Comparison of ENCODE assay signal across 30 cellular contexts in the genomic region with DNA sequence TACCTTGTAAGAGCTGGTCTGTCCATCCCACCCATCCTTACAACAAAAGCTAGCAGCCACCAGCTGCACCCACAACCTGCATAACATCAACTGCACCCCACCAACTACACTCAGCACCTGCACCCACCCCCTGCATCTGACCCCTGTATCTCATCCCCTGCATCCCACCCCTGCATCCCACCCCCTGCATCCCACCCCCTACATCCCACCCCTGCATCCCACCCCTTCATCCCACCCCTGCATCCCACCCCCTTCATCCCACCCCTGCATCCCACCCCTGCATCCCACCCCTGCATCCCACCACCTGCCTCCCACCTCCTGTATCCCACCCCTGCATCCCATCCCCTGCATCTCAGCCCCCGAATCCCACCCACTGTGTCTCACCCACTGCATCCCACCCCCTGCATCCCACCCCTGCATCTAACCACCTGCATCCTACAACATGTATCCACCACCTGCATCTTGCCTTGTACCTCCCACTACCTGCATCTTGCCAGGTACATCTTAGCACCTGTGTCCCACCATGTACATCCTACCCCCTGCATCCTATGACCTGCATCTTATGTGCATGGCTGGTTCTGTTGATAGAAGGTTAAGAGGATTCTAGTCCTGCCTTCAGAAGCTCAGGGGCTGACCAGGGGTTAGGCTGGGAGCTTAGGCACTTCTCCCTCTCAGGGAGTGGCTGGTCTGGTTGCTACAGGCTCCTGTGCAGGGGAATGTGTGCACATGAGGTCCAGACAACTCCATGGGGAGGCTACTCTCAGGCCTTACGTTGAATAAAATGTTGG. TPM values are rescaled to one million over a fixed set of nuclear protein-coding genes. Genes with fewer than 3 reads are reported as not detected.
DNase-seq lines count a peak whose midpoint lies in the region; ATAC-seq and TF ChIP-seq lines count a peak whose summit lies in the region.
"Had no signal": no experiment of that assay in that cellular context is flagged by ENCODE, and none has a peak within 500 bp of the region (broad histone marks: within the 10 kb centered on the region; RNA-seq: fewer than 3 reads in every experiment).

No MANE protein-coding gene starts in this region.

- CTCF ChIA-PET in activated CD4-positive, alpha-beta T cell treated with anti-CD3 and anti-CD28 coated beads, Interleukin-2, amount 10 ng/mL, durations not matched to agents 7 days and 5 days (lab: Charles Lee), result interaction anchor here (1.2 kb wide), 1 partner anchor 18 kb away, joined by 3 read pairs; no protein-coding TSS in a partner anchor

- H3K9me3 Mint-ChIP-seq in stimulated activated naive CD8-positive, alpha-beta T cell treated with anti-CD3 and anti-CD28 coated beads, Interleukin-15, amount 100 ng/mL, for 72 hours, result peaks cover 22 to 39% of the 10 kb centered on the region in 2 donors
- H3K9me3 Mint-ChIP-seq in glutamatergic neuron (ENCODE audit: unreplicated experiment), result peaks cover 25% of the 10 kb centered on the region
- peaks cover 41% of the 10 kb centered on the region for H3K9me3 Mint-ChIP-seq in endodermal cell
- peaks cover 13% of the 10 kb centered on the region for H3K9me3 Mint-ChIP-seq in activated CD4-positive, alpha-beta T cell treated with anti-CD3 and anti-CD28 coated beads, Interleukin-2, amount 10 ng/mL, durations not matched to agents 7 days and 5 days

- no peaks in the 10 kb centered on the region for H3K4me1 Mint-ChIP-seq in stimulated activated naive CD8-positive, alpha-beta T cell treated with anti-CD3 and anti-CD28 coated beads, Interleukin-15, amount 100 ng/mL, for 72 hours
- H3K4me1 Mint-ChIP-seq in glutamatergic neuron (ENCODE audit: low read depth, unreplicated experiment) (peaks cover 3% of the 10 kb centered on the region), endodermal cell (no peaks in the 10 kb centered on the region)
- no peaks in the 10 kb centered on the region for H3K4me1 Mint-ChIP-seq in activated CD4-positive, alpha-beta T cell treated with anti-CD3 and anti-CD28 coated beads, Interleukin-2, amount 10 ng/mL, durations not matched to agents 7 days and 5 days
- H3K4me1 Mint-ChIP-seq: activated naive CD4-positive, alpha-beta T cell treated with anti-CD3 and anti-CD28 coated beads, Interleukin-2, amount 10 ng/mL, durations not matched to agents 7 days and 5 days; IgD-negative memory B cell had no signal

- peaks cover 27% of the 10 kb centered on the region for H3K27me3 Mint-ChIP-seq in stimulated activated naive CD8-positive, alpha-beta T cell treated with anti-CD3 and anti-CD28 coated beads, Interleukin-15, amount 100 ng/mL, for 72 hours
- peaks cover 20% of the 10 kb centered on the region for H3K27me3 Mint-ChIP-seq in glutamatergic neuron (ENCODE audit: unreplicated experiment)
- peaks cover 29% of the 10 kb centered on the region for H3K27me3 Mint-ChIP-seq in endodermal cell (ENCODE audit: insufficient read depth)
- no peaks in the 10 kb centered on the region for H3K27me3 Mint-ChIP-seq in activated CD4-positive, alpha-beta T cell treated with anti-CD3 and anti-CD28 coated beads, Interleukin-2, amount 10 ng/mL, durations not matched to agents 7 days and 5 days

- no peak overlapping the region for H3K4me3 Mint-ChIP-seq in stimulated activated naive CD8-positive, alpha-beta T cell treated with anti-CD3 and anti-CD28 coated beads, Interleukin-15, amount 100 ng/mL, for 72 hours
- H3K4me3 Mint-ChIP-seq in glutamatergic neuron (ENCODE audit: unreplicated experiment), result no peak overlapping the region
- H3K4me3 Mint-ChIP-seq in endodermal cell, result no peak overlapping the region
- H3K4me3 Mint-ChIP-seq in activated CD4-positive, alpha-beta T cell treated with anti-CD3 and anti-CD28 coated beads, Interleukin-2, amount 10 ng/mL, durations not matched to agents 7 days and 5 days, result no peak overlapping the region
- H3K4me3 Mint-ChIP-seq: activated naive CD4-positive, alpha-beta T cell treated with anti-CD3 and anti-CD28 coated beads, Interleukin-2, amount 10 ng/mL, durations not matched to agents 7 days and 5 days; activated T-cell treated with anti-CD3 and anti-CD28 coated beads, Interleukin-2, amount 50 U/mL, for 4 hours; dendritic cell treated with granulocyte-macrophage colony-stimulating factor and Interleukin-4, amounts not matched to agents 40 ng/mL and 50 ng/mL, for 4 days; HFFc6; IgD-negative memory B cell had no signal

- WGBS in endodermal cell (ENCODE audit: insufficient coverage in 1 of 2, insufficient read length in 1 of 2), 2 experiments, result 72% methylated on average over 2 of the region's 2 CpGs; no CpG with 5 or more reads in 1 of the 2 experiments

- H3K27me3 ChIP-seq in endodermal cell (ENCODE audit: control insufficient read depth, insufficient read depth, low read length, poor library complexity, severe bottlenecking), result peaks cover 28% of the 10 kb centered on the region

- H3K9ac ChIP-seq in endodermal cell (ENCODE audit: extremely low read depth, low read length, poor library complexity, severe bottlenecking), result no peak overlapping the region

- H3K4me3 ChIP-seq in endodermal cell (ENCODE audit: low read length), result no peak overlapping the region
- H3K4me3 ChIP-seq: SK-N-MC, skin epidermis, suprapubic skin had no signal

- no peak overlapping the region for H3K27ac ChIP-seq in endodermal cell (ENCODE audit: low read depth, low read length)
- H3K27ac ChIP-seq: C4-2B, SK-N-MC, skin epidermis, suprapubic skin, VCaP had no signal

- H3K9me3 ChIP-seq in endodermal cell (ENCODE audit: control insufficient read depth, low read length), result no peaks in the 10 kb centered on the region
- H3K9me3 ChIP-seq: suprapubic skin had no signal

- no peak for DNase-seq in stimulated activated naive CD8-positive, alpha-beta T cell treated with anti-CD3 and anti-CD28 coated beads, Interleukin-15, amount 100 ng/mL, for 72 hours
- DNase-seq in stimulated activated naive CD8-positive, alpha-beta T cell treated with anti-CD3 and anti-CD28 coated beads, Interleukin-15, Interleukin-2, amounts not matched to agents 100 U/mL and 50 U/mL, for 24 hours, result no peak
- DNase-seq in HuH-7 (ENCODE audit: low spot score) (peak; percentile 60), glutamatergic neuron (peak; percentile 42), RPMI8226 (no peak), endodermal cell (no peak), SHP77 (lab: John Stamatoyannopoulos, UW) (no peak)
- DNase-seq in activated CD4-positive, alpha-beta T cell treated with anti-CD3 and anti-CD28 coated beads, Interleukin-2, amount 10 ng/mL, durations not matched to agents 7 days and 5 days, result no peak
- DNase-seq: ACHN; activated CD4-positive, alpha-beta T cell treated with anti-CD3 and anti-CD28 coated beads for 48 hours; activated naive CD4-positive, alpha-beta T cell treated with anti-CD3 and anti-CD28 coated beads, Interleukin-2, amount 10 ng/mL, durations not matched to agents 7 days and 5 days; activated T-cell treated with anti-CD3 and anti-CD28 coated beads, Interleukin-2, amount 50 U/mL, for 4 hours; caudate nucleus; EL; HFFc6; mammary epithelial cell; NCI-H1417; NCI-H2107; NCI-H446 treated with DMSO at 0.1 percent for 48 hours; stimulated activated CD4-positive, alpha-beta T cell treated with anti-CD3 and anti-CD28 coated beads, Interleukin-1b, Interleukin-23, amount 100 ng/mL, for 48 hours had no signal

- TF ChIP-seq CTCF in glutamatergic neuron (IDR thresholded peaks at IDR 0.05; ENCODE audit: partially characterized antibody, unreplicated experiment) (no peak), endodermal cell (conservative IDR thresholded peaks at IDR 0.05) (no peak)

- POLR2A ChIA-PET in activated CD4-positive, alpha-beta T cell treated with anti-CD3 and anti-CD28 coated beads, Interleukin-2, amount 10 ng/mL, durations not matched to agents 7 days and 5 days (lab: Charles Lee), result no interaction called here

- H3K36me3 ChIP-seq in endodermal cell (ENCODE audit: control insufficient read depth, insufficient read depth, low read length), result no peaks in the 10 kb centered on the region
- H3K36me3 ChIP-seq: suprapubic skin had no signal

- no peak overlapping the region for H3K27ac Mint-ChIP-seq in stimulated activated naive CD8-positive, alpha-beta T cell treated with anti-CD3 and anti-CD28 coated beads, Interleukin-15, amount 100 ng/mL, for 72 hours
- H3K27ac Mint-ChIP-seq in glutamatergic neuron (ENCODE audit: unreplicated experiment) (no peak overlapping the region), endodermal cell (no peak overlapping the region)
- H3K27ac Mint-ChIP-seq in activated CD4-positive, alpha-beta T cell treated with anti-CD3 and anti-CD28 coated beads, Interleukin-2, amount 10 ng/mL, durations not matched to agents 7 days and 5 days, result no peak overlapping the region
- H3K27ac Mint-ChIP-seq: activated naive CD4-positive, alpha-beta T cell treated with anti-CD3 and anti-CD28 coated beads, Interleukin-2, amount 10 ng/mL, durations not matched to agents 7 days and 5 days; dendritic cell treated with granulocyte-macrophage colony-stimulating factor and Interleukin-4, amounts not matched to agents 40 ng/mL and 50 ng/mL, for 4 days; HFFc6; IgD-negative memory B cell had no signal

- no peaks in the 10 kb centered on the region for H3K4me1 ChIP-seq in endodermal cell (ENCODE audit: control insufficient read depth, insufficient read depth, low read length)
- H3K4me1 ChIP-seq: suprapubic skin had no signal

- ATAC-seq in stimulated activated naive CD8-positive, alpha-beta T cell treated with anti-CD3 and anti-CD28 coated beads, Interleukin-15, amount 100 ng/mL, for 72 hours, result peak; percentile 63
- no peak for ATAC-seq in stimulated activated naive CD8-positive, alpha-beta T cell treated with anti-CD3 and anti-CD28 coated beads, Interleukin-15, Interleukin-2, amounts not matched to agents 100 U/mL and 50 U/mL, for 24 hours
- ATAC-seq: activated T-cell treated with anti-CD3 and anti-CD28 coated beads, Interleukin-2, amount 50 U/mL, for 4 hours had no signal

- H3K36me3 Mint-ChIP-seq in glutamatergic neuron (ENCODE audit: unreplicated experiment) (peaks cover 10% of the 10 kb centered on the region), endodermal cell (ENCODE audit: low read depth) (no peaks in the 10 kb centered on the region)
- H3K36me3 Mint-ChIP-seq in activated CD4-positive, alpha-beta T cell treated with anti-CD3 and anti-CD28 coated beads, Interleukin-2, amount 10 ng/mL, durations not matched to agents 7 days and 5 days (ENCODE audit: low read depth), result no peaks in the 10 kb centered on the region
- H3K36me3 Mint-ChIP-seq: activated naive CD4-positive, alpha-beta T cell treated with anti-CD3 and anti-CD28 coated beads, Interleukin-2, amount 10 ng/mL, durations not matched to agents 7 days and 5 days; IgD-negative memory B cell had no signal

RNA-seq across cellular contexts. Expression of gene TMEM271, which starts 9.4 kb away (rescaled TPM):
- total RNA-seq in glutamatergic neuron (ENCODE audit: unreplicated experiment), result 22.7 TPM
- total RNA-seq in endodermal cell, result not detected
- polyA plus RNA-seq in endodermal cell (2013, experiment 1 of 2), result not detected
- polyA plus RNA-seq in endodermal cell (2013, experiment 2 of 2), result not detected
- not detected for total RNA-seq in activated CD4-positive, alpha-beta T cell treated with anti-CD3 and anti-CD28 coated beads, Interleukin-2, amount 10 ng/mL, durations not matched to agents 7 days and 5 days
- total RNA-seq: activated T-cell treated with anti-CD3 and anti-CD28 coated beads, Interleukin-2, amount 50 U/mL, for 4 hours; fibroblast of lung; HFFc6; mammary epithelial cell; myocyte; renal cortical epithelial cell had no signal
- polyA plus RNA-seq: fibroblast of lung, IgD-negative memory B cell, mammary epithelial cell had no signal

RNA-seq across cellular contexts. Expression of gene PDE6B, which starts 58.7 kb away (rescaled TPM):
- total RNA-seq in glutamatergic neuron (ENCODE audit: unreplicated experiment) (2.3 TPM), endodermal cell (10 to 100 TPM; 12.4 to 14.6 TPM)
- polyA plus RNA-seq in endodermal cell (2013, experiment 1 of 2), result 5.0 TPM
- polyA plus RNA-seq in endodermal cell (2013, experiment 2 of 2), result 2.4 TPM
- 10 to 100 TPM; 15.9 to 18.7 TPM for total RNA-seq in activated CD4-positive, alpha-beta T cell treated with anti-CD3 and anti-CD28 coated beads, Interleukin-2, amount 10 ng/mL, durations not matched to agents 7 days and 5 days
- total RNA-seq: HFFc6 had no signal
- polyA plus RNA-seq: fibroblast of lung, mammary epithelial cell had no signal

Comparison
In these comparisons a context has a peak if more than half of its experiments do, and no peak if none do; other contexts are left out.
1. DNase-seq: peak in HuH-7 (single experiment) and glutamatergic neuron (single experiment); none in stimulated activated naive CD8-positive, alpha-beta T cell treated with anti-CD3 and anti-CD28 coated beads, Interleukin-15, amount 100 ng/mL, for 72 hours (0 of 2), stimulated activated naive CD8-positive, alpha-beta T cell treated with anti-CD3 and anti-CD28 coated beads, Interleukin-15, Interleukin-2, amounts not matched to agents 100 U/mL and 50 U/mL, for 24 hours (single experiment), RPMI8226 (single experiment), endodermal cell (single experiment), activated CD4-positive, alpha-beta T cell treated with anti-CD3 and anti-CD28 coated beads, Interleukin-2, amount 10 ng/mL, durations not matched to agents 7 days and 5 days (single experiment) and SHP77 (0 of 2).
2. RNA of gene TMEM271, which starts 9.4 kb away (total RNA-seq): 22.7 TPM in glutamatergic neuron (single experiment); not detected in endodermal cell and not detected in activated CD4-positive, alpha-beta T cell treated with anti-CD3 and anti-CD28 coated beads, Interleukin-2, amount 10 ng/mL, durations not matched to agents 7 days and 5 days; every median in the first group is over 10 times any median in the second.